In genomic region chrX:37958493-37959211, GRCh38 we compare ENCODE assay signal across 17 cellular contexts. TPM values are rescaled to one million over a fixed set of nuclear protein-coding genes. Genes with fewer than 3 reads are reported as not detected.
DNase-seq lines count a peak whose midpoint lies in the region; ATAC-seq and TF ChIP-seq lines count a peak whose summit lies in the region.
"Had no signal": no experiment of that assay in that cellular context is flagged by ENCODE, and none has a peak within 500 bp of the region (broad histone marks: within the 10 kb centered on the region; RNA-seq: fewer than 3 reads in every experiment).

No MANE protein-coding gene starts in this region.

- H3F3A ChIP-seq in PC-9 (ENCODE audit: insufficient read depth, low read depth), result no peaks in the 10 kb centered on the region

- intact Hi-C loops in PC-9 (cut with micrococcal nuclease; ENCODE audit: unreplicated experiment), result no loop called here

- H3K4me3 ChIP-seq in HEK293 (ENCODE audit: low read depth, low read length) (no peak overlapping the region), PC-9 (no peak overlapping the region)
- H3K4me3 ChIP-seq: mucosa of descending colon had no signal

- TF ChIP-seq CTCF in HEK293 (tag by site-specific recombination; IDR thresholded peaks at IDR 0.05) (no peak), PC-9 (conservative IDR thresholded peaks at IDR 0.05) (no peak)

- H3K4me2 ChIP-seq in PC-9, result no peak overlapping the region

- no peak overlapping the region for H2AFZ ChIP-seq in PC-9
- H2AFZ ChIP-seq: parathyroid adenoma had no signal

- no peaks in the 10 kb centered on the region for H3K9me3 ChIP-seq in HEK293 (ENCODE audit: control insufficient read depth, insufficient read depth, low read depth, low read length)
- H3K9me3 ChIP-seq in PC-9 (ENCODE audit: insufficient read depth, low read depth), result no peaks in the 10 kb centered on the region
- H3K9me3 ChIP-seq: mucosa of descending colon had no signal

- H3K9me2 ChIP-seq in PC-9 (ENCODE audit: insufficient read depth), result no peaks in the 10 kb centered on the region

- no peaks in the 10 kb centered on the region for H3K36me3 ChIP-seq in HEK293 (ENCODE audit: control insufficient read depth in 2 of 2, insufficient read depth in 1 of 2, low read length in 2 of 2)
- no peaks in the 10 kb centered on the region for H3K36me3 ChIP-seq in PC-9 (ENCODE audit: low read depth)

- DNase-seq in amniotic stem cell (lab: John Stamatoyannopoulos, UW) (peak; percentile 4), iPS-NIHi11 (ENCODE audit: low spot score) (peak; percentile 5), renal cortical epithelial cell (ENCODE audit: low read depth) (peak; percentile 65), PC-9 (no peak)
- DNase-seq in stimulated activated CD4-positive, alpha-beta T cell treated with anti-CD3 and anti-CD28 coated beads, Interleukin-2, amount 100 ng/mL, for 48 hours, result no peak
- DNase-seq: activated naive CD4-positive, alpha-beta T cell; caudate nucleus; CD8-positive, alpha-beta T cell; endodermal cell; GDM1; MM.1S; mucosa of descending colon had no signal

- no peaks in the 10 kb centered on the region for H3K27me3 ChIP-seq in PC-9 (ENCODE audit: insufficient read depth, low read depth)

- ATAC-seq in HG03095 (IDR thresholded peaks at IDR 0.05; ENCODE audit: unreplicated experiment) (no peak), HG02885 (IDR thresholded peaks at IDR 0.05; ENCODE audit: poor library complexity, unreplicated experiment) (no peak)
- ATAC-seq: CD8-positive, alpha-beta T cell; mucosa of descending colon had no signal

- no peaks in the 10 kb centered on the region for H3K79me2 ChIP-seq in PC-9 (ENCODE audit: low read depth)
- H3K79me2 ChIP-seq: parathyroid adenoma had no signal

- CTCF ChIA-PET in HEK293 (lab: Yijun Ruan, JAX) (interaction anchor here (2.1 kb wide), 1 partner anchor 32 kb away, joined by 5 read pairs; no protein-coding TSS in a partner anchor), PC-9 (lab: Charles Lee) (no interaction called here)

- H3K4me1 ChIP-seq in HEK293 (ENCODE audit: control insufficient read depth, insufficient read depth, low read length) (no peaks in the 10 kb centered on the region; the same call in 1 of the 2 replicates), PC-9 (replicated peaks; ENCODE audit: insufficient read depth) (no peaks in the 10 kb centered on the region)
- H3K4me1 ChIP-seq: parathyroid adenoma had no signal

- no peak overlapping the region for H3K27ac ChIP-seq in HEK293 (ENCODE audit: extremely low read depth, low read depth, low read length)
- H3K27ac ChIP-seq in PC-9, result no peak overlapping the region
- H3K27ac ChIP-seq: parathyroid adenoma had no signal

- no peaks in the 10 kb centered on the region for H4K20me1 ChIP-seq in PC-9 (ENCODE audit: insufficient read depth)

- no TSS peak for BruUV-seq in PC-9 (replicated peaks; lab: Mats Ljungman, UMichigan)

- POLR2A ChIA-PET in HEK293 (lab: Yijun Ruan, JAX) (no interaction called here), PC-9 (lab: Charles Lee; ENCODE audit: unreplicated experiment) (no interaction called here)

TF ChIP-seq in HEK293, 187 proteins besides CTCF, POLR2A, EP300 and RAD21:
- no peak for TF ChIP-seq ZNF629 (tag by site-specific recombination; IDR thresholded peaks at IDR 0.05)
- TF ChIP-seq TCF7L2 (IDR thresholded peaks at IDR 0.05; ENCODE audit: borderline replicate concordance, low read depth, low read length), result 0 out of 2 replicates have a peak, but pooled peaks have one; percentile 22
- no peak for TF ChIP-seq ZBTB17 (tag by site-specific recombination; IDR thresholded peaks at IDR 0.05)
- no peak for TF ChIP-seq ZBTB6 (tag by site-specific recombination; IDR thresholded peaks at IDR 0.05)
- peak; percentile 100 for TF ChIP-seq ZNF449 (tag by site-specific recombination; IDR thresholded peaks at IDR 0.05)

RNA-seq across cellular contexts. Expression of gene SYTL5, which starts 47.7 kb away (rescaled TPM):
- under 0.01 and 2.4 TPM in 2 replicates for total RNA-seq in renal cortical epithelial cell
- total RNA-seq in PC-9 (2021), result not detected in 2 replicates
- total RNA-seq: CD8-positive, alpha-beta T cell; T-helper 1 cell treated with Interleukin-12 subunit alpha and Interleukin-12 subunit beta and Interleukin-4 antibody, amounts not matched to agents 30 ng/mL and 1 ng/mL, for 36 hours had no signal

Comparison
In these comparisons a context has a peak if more than half of its experiments do, and no peak if none do; other contexts are left out.
1. DNase-seq: peak in amniotic stem cell (single experiment), iPS-NIHi11 (single experiment) and renal cortical epithelial cell (single experiment); none in PC-9 (0 of 2) and stimulated activated CD4-positive, alpha-beta T cell treated with anti-CD3 and anti-CD28 coated beads, Interleukin-2, amount 100 ng/mL, for 48 hours (0 of 2).